In genomic region chr1:231159963-231160761, GRCh38 we compare ENCODE assay signal across 1 cellular context.
A peak's percentile ranks its signal among the peaks of the same experiment; 100 is the strongest.
TF ChIP-seq lines count a peak whose summit lies in the region.

No MANE protein-coding gene starts in this region.

TF ChIP-seq in K562, 482 proteins besides CTCF, POLR2A, EP300 and RAD21 (continued from another document and continues in another):
- 0 out of 2 replicates have a peak, but pooled peaks have one; percentile 13 for TF ChIP-seq ZNF76 (CRISPR knock-in tag; IDR thresholded peaks at IDR 0.05; ENCODE audit: borderline replicate concordance)
- TF ChIP-seq NR3C1 (CRISPR knock-in tag; IDR thresholded peaks at IDR 0.05) = no peak
- no peak for TF ChIP-seq KAT7 (CRISPR knock-in tag; IDR thresholded peaks at IDR 0.05; ENCODE audit: borderline replicate concordance)
- TF ChIP-seq HOMEZ (CRISPR knock-in tag; IDR thresholded peaks at IDR 0.05) = no peak
- no peak for TF ChIP-seq IRF1 (CRISPR knock-in tag; IDR thresholded peaks at IDR 0.05; ENCODE audit: borderline replicate concordance)
- peak; percentile 78 for TF ChIP-seq NR2C1 (IDR thresholded peaks at IDR 0.05)
- peak; percentile 87 for TF ChIP-seq NR2C1 (tag; IDR thresholded peaks at IDR 0.05)
- TF ChIP-seq SMC3 (conservative IDR thresholded peaks at IDR 0.05; ENCODE audit: insufficient read depth, low read depth, low read length) = no peak
- no peak for TF ChIP-seq MTF1 (CRISPR knock-in tag; IDR thresholded peaks at IDR 0.05; ENCODE audit: borderline replicate concordance)
- peak; percentile 85 for TF ChIP-seq CREB3 (tag; conservative IDR thresholded peaks at IDR 0.05; ENCODE audit: low read depth)
- TF ChIP-seq HDAC3 (IDR thresholded peaks at IDR 0.05; ENCODE audit: borderline replicate concordance, partially characterized antibody) = peak; percentile 97
- TF ChIP-seq DNMT1 (IDR thresholded peaks at IDR 0.05) = no peak
- TF ChIP-seq RBM17 (IDR thresholded peaks at IDR 0.05; ENCODE audit: borderline replicate concordance, low read depth, low read length) = no peak
- no peak for TF ChIP-seq TBP (optimal IDR thresholded peaks at IDR 0.05; ENCODE audit: low read depth, low read length)
- no peak for TF ChIP-seq JUNB (CRISPR knock-in tag; conservative IDR thresholded peaks at IDR 0.05)
- TF ChIP-seq ZBTB7A (IDR thresholded peaks at IDR 0.05; ENCODE audit: borderline replicate concordance, control insufficient read depth, low read depth, low read length) = no peak
- TF ChIP-seq ZNF507 (tag; conservative IDR thresholded peaks at IDR 0.05) = no peak
- peak; percentile 82 for TF ChIP-seq MYC (IDR thresholded peaks at IDR 0.05; ENCODE audit: low read depth, low read length)
- TF ChIP-seq MYC (CRISPR knock-in tag; IDR thresholded peaks at IDR 0.05; ENCODE audit: borderline replicate concordance, low read depth) = no peak
- TF ChIP-seq MEIS2 (IDR thresholded peaks at IDR 0.05; ENCODE audit: partially characterized antibody) = peak; percentile 83
- TF ChIP-seq TGIF2 (CRISPR knock-in tag; IDR thresholded peaks at IDR 0.05) = no peak
- TF ChIP-seq SMAD4 (CRISPR knock-in tag; conservative IDR thresholded peaks at IDR 0.05) = peak; percentile 97
- no peak for TF ChIP-seq GTF2A2 (tag; IDR thresholded peaks at IDR 0.05)
- peak; percentile 81 for TF ChIP-seq ZBED1 (IDR thresholded peaks at IDR 0.05)
- peak in 1 of 2 experiments; percentile 95; a peak in 2 of 4 replicates for TF ChIP-seq NONO (IDR thresholded peaks at IDR 0.05; ENCODE audit: low read depth in 2 of 2, low read length in 1 of 2)
- TF ChIP-seq KLF10 (CRISPR knock-in tag; IDR thresholded peaks at IDR 0.05) = no peak
- TF ChIP-seq FOXA1 (IDR thresholded peaks at IDR 0.05; ENCODE audit: borderline replicate concordance) = no peak
- peak in 1 of 3 experiments; percentile 85; a peak in 2 of 6 replicates for TF ChIP-seq ZBTB11 (CRISPR knock-in tag; IDR thresholded peaks at IDR 0.05)
- TF ChIP-seq ZNF121 (CRISPR knock-in tag; conservative IDR thresholded peaks at IDR 0.05) = no peak
- TF ChIP-seq BDP1 (IDR thresholded peaks at IDR 0.05; ENCODE audit: insufficient read depth, insufficient read length) = no peak
- peak; percentile 78 for TF ChIP-seq ZNF239 (CRISPR knock-in tag; IDR thresholded peaks at IDR 0.05)
- no peak for TF ChIP-seq SNRNP70 (optimal IDR thresholded peaks at IDR 0.05; ENCODE audit: low read depth, low read length)
- TF ChIP-seq KLF1 (tag; IDR thresholded peaks at IDR 0.05) = no peak
- peak; percentile 62; the same call in 1 of the 2 replicates for TF ChIP-seq L3MBTL2 (IDR thresholded peaks at IDR 0.05)
- peak; percentile 99 for TF ChIP-seq GATA2 (CRISPR knock-in tag; IDR thresholded peaks at IDR 0.05)
- TF ChIP-seq ATF2 (CRISPR knock-in tag; IDR thresholded peaks at IDR 0.05) = no peak
- TF ChIP-seq RBM14 (IDR thresholded peaks at IDR 0.05; ENCODE audit: borderline replicate concordance, insufficient read depth, low read depth, low read length) = no peak
- TF ChIP-seq E2F3 (CRISPR knock-in tag; IDR thresholded peaks at IDR 0.05) = no peak
- TF ChIP-seq TCF15 (CRISPR knock-in tag; IDR thresholded peaks at IDR 0.05) = no peak
- peak; percentile 60 to 82; a peak in 3 of 4 replicates for TF ChIP-seq MNT (conservative IDR thresholded peaks at IDR 0.05)
- no peak for TF ChIP-seq ZSCAN29 (IDR thresholded peaks at IDR 0.05)
- TF ChIP-seq GABPA (tag; conservative IDR thresholded peaks at IDR 0.05; ENCODE audit: low read depth) = no peak; the same call in 1 of the 2 replicates
- no peak for TF ChIP-seq ZBTB2 (IDR thresholded peaks at IDR 0.05)
- no peak for TF ChIP-seq RNF219 (CRISPR knock-in tag; IDR thresholded peaks at IDR 0.05)
- no peak for TF ChIP-seq RBFOX2 (IDR thresholded peaks at IDR 0.05; ENCODE audit: low read depth, low read length)
- no peak for TF ChIP-seq CGGBP1 (CRISPR knock-in tag; IDR thresholded peaks at IDR 0.05)
- peak; percentile 79; the same call in 1 of the 2 replicates for TF ChIP-seq TOE1 (IDR thresholded peaks at IDR 0.05; ENCODE audit: borderline replicate concordance)
- no peak for TF ChIP-seq TOE1 (CRISPR knock-in tag; IDR thresholded peaks at IDR 0.05; ENCODE audit: borderline replicate concordance, low read depth)
- TF ChIP-seq NCOR1 (IDR thresholded peaks at IDR 0.05) = peak; percentile 99
- peak; percentile 98 for TF ChIP-seq CC2D1A (IDR thresholded peaks at IDR 0.05)
- no peak for TF ChIP-seq TSC22D4 (tag; IDR thresholded peaks at IDR 0.05)
- TF ChIP-seq GMEB1 (CRISPR knock-in tag; IDR thresholded peaks at IDR 0.05) = no peak
- peak; percentile 63; the same call in 1 of the 2 replicates for TF ChIP-seq GATAD2A (IDR thresholded peaks at IDR 0.05)
- no peak for TF ChIP-seq NCOA4 (IDR thresholded peaks at IDR 0.05; ENCODE audit: partially characterized antibody)
- TF ChIP-seq HNRNPL (IDR thresholded peaks at IDR 0.05; ENCODE audit: low read depth, low read length) = no peak
- TF ChIP-seq ZNF707 (CRISPR knock-in tag; conservative IDR thresholded peaks at IDR 0.05) = no peak
- TF ChIP-seq RUNX1 (IDR thresholded peaks at IDR 0.05; ENCODE audit: low read depth) = peak; percentile 93
- TF ChIP-seq NR4A1 (CRISPR knock-in tag; IDR thresholded peaks at IDR 0.05) = no peak
- peak; percentile 95 for TF ChIP-seq NR4A1 (tag; IDR thresholded peaks at IDR 0.05)
- peak; percentile 21; the same call in 1 of the 2 replicates for TF ChIP-seq BCL6 (CRISPR knock-in tag; IDR thresholded peaks at IDR 0.05)
- no peak for TF ChIP-seq HSF4 (CRISPR knock-in tag; IDR thresholded peaks at IDR 0.05; ENCODE audit: borderline replicate concordance)
